In the genomic region with DNA sequence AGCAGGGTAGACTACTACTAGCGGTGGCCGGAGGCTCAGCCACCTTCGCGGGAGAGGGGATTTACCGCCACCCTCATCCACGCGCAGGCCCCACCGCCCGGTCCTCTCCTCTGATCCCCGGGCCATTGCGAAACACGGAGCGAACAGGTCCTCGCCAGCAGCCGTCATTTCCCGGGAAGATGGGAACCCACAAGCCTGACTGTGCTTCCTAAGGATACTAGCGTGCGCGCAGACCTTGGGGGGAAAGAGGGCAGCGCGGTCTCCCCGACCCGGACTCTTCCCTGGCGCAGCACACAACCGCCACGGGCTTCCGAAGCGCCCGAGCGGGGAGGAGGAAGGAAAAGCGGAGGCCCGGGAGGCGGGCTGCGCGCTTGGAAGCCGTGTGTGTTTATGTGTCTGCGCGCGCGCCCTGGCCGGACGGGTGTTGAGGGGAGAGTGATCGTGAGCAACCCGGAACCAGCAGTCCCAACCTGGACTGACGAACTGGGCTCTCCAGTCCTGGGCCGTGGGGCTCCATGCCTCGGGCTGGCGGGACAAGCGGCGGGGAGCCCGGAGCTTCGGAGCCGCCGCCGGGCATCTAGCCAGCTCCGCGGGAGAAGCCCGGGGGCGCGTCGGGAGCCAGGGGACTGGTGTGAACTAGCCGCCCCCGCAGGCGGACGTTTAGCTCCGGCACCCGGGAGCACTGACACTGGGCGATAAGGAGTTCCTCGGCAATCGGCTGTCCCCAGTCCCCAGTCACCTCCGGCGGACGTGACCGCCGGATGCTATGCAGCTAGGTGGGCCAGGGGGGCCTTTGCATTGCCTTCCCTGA, we compare ENCODE assay signal across 8 cellular contexts.
A peak's percentile ranks its signal among the peaks of the same experiment; 100 is the strongest.
DNase-seq lines count a peak whose midpoint lies in the region; ATAC-seq and TF ChIP-seq lines count a peak whose summit lies in the region.

No MANE protein-coding gene starts in this region.

- H3K9me3 ChIP-seq in KOPT-K1 (ENCODE audit: insufficient read depth, low read length, poor library complexity, severe bottlenecking) (no peaks in the 10 kb centered on the region), right cardiac atrium (ENCODE audit: control insufficient read depth, low read length) (no peaks in the 10 kb centered on the region)

- no peak for ATAC-seq in activated naive CD8-positive, alpha-beta T cell treated with anti-CD3 and anti-CD28 coated beads, Interleukin-2, amount 50 U/mL, for 24 hours
- ATAC-seq in right cardiac atrium, result peak; percentile 41 to 54

- H3K4me1 Mint-ChIP-seq in activated naive CD8-positive, alpha-beta T cell treated with anti-CD3 and anti-CD28 coated beads, Interleukin-2, amount 50 U/mL, for 24 hours, result peaks cover 53% of the 10 kb centered on the region

- H3K4me3 ChIP-seq in right cardiac atrium (ENCODE audit: low read length), result peak overlapping the region; percentile 26
- peak overlapping the region; percentile 26 for H3K4me3 ChIP-seq in retinal pigment epithelial cell (ENCODE audit: low read length)

- H3K9me3 Mint-ChIP-seq in activated naive CD8-positive, alpha-beta T cell treated with anti-CD3 and anti-CD28 coated beads, Interleukin-2, amount 50 U/mL, for 24 hours, result no peaks in the 10 kb centered on the region

- intact Hi-C loops in right cardiac atrium (cut with DNase I), result loop anchor here in 3 of 4 donors (5.0 to 10.0 kb wide), 3 partner anchors 92 to 358 kb away; no protein-coding TSS in a partner anchor

- peak overlapping the region; percentile 86 for H3K4me3 Mint-ChIP-seq in activated naive CD8-positive, alpha-beta T cell treated with anti-CD3 and anti-CD28 coated beads, Interleukin-2, amount 50 U/mL, for 24 hours

- no peaks in the 10 kb centered on the region for H3K27me3 Mint-ChIP-seq in activated naive CD8-positive, alpha-beta T cell treated with anti-CD3 and anti-CD28 coated beads, Interleukin-2, amount 50 U/mL, for 24 hours

- WGBS in right cardiac atrium, result under 1% methylated on average over 73 of the region's 75 CpGs

- H3K27me3 ChIP-seq in right cardiac atrium (ENCODE audit: control insufficient read depth, insufficient read depth), result no peaks in the 10 kb centered on the region

- no peak for TF ChIP-seq CTCF in retinal pigment epithelial cell (conservative IDR thresholded peaks at IDR 0.05; ENCODE audit: low read depth, low read length)

- DNase-seq in COLO668 (lab: John Stamatoyannopoulos, UW; ENCODE audit: unreplicated experiment) (peak; percentile 78), right cardiac atrium (peak; percentile 75 to 90 (median 90)), retinal pigment epithelial cell (ENCODE audit: low read depth) (no peak), RPMI8226 (no peak), DMS114 treated with DMSO at 0.1 percent for 48 hours (lab: John Stamatoyannopoulos, UW; ENCODE audit: unreplicated experiment) (no peak), NCI-H446 treated with DMSO at 0.1 percent for 48 hours (lab: John Stamatoyannopoulos, UW) (no peak)
- DNase-seq in activated naive CD8-positive, alpha-beta T cell treated with anti-CD3 and anti-CD28 coated beads, Interleukin-2, amount 50 U/mL, for 24 hours, result peak; percentile 48

- H3K27ac Mint-ChIP-seq in activated naive CD8-positive, alpha-beta T cell treated with anti-CD3 and anti-CD28 coated beads, Interleukin-2, amount 50 U/mL, for 24 hours, result peak overlapping the region; percentile 95

- peaks cover 5% of the 10 kb centered on the region for H3K36me3 Mint-ChIP-seq in activated naive CD8-positive, alpha-beta T cell treated with anti-CD3 and anti-CD28 coated beads, Interleukin-2, amount 50 U/mL, for 24 hours (ENCODE audit: low read depth)

- no peaks in the 10 kb centered on the region for H3K36me3 ChIP-seq in KOPT-K1 (ENCODE audit: insufficient read depth, low read length)

- peaks cover 5% of the 10 kb centered on the region for H3K4me1 ChIP-seq in right cardiac atrium (ENCODE audit: control insufficient read depth, insufficient read depth, low read length)

- H3K27ac ChIP-seq in KOPT-K1 (ENCODE audit: low read depth, low read length, poor library complexity, severe bottlenecking), result peak overlapping the region; percentile 89
- peak overlapping the region; percentile 53 for H3K27ac ChIP-seq in right cardiac atrium (ENCODE audit: low read length)

Comparison
In these comparisons a context has a peak if more than half of its experiments do, and no peak if none do; other contexts are left out.
1. DNase-seq: peak in COLO668 (single experiment), activated naive CD8-positive, alpha-beta T cell treated with anti-CD3 and anti-CD28 coated beads, Interleukin-2, amount 50 U/mL, for 24 hours (single experiment) and right cardiac atrium (3 of 3); none in retinal pigment epithelial cell (single experiment), RPMI8226 (single experiment), DMS114 treated with DMSO at 0.1 percent for 48 hours (single experiment) and NCI-H446 treated with DMSO at 0.1 percent for 48 hours (single experiment).